1 cellular context compared by ENCODE assay signal in the genomic region with DNA sequence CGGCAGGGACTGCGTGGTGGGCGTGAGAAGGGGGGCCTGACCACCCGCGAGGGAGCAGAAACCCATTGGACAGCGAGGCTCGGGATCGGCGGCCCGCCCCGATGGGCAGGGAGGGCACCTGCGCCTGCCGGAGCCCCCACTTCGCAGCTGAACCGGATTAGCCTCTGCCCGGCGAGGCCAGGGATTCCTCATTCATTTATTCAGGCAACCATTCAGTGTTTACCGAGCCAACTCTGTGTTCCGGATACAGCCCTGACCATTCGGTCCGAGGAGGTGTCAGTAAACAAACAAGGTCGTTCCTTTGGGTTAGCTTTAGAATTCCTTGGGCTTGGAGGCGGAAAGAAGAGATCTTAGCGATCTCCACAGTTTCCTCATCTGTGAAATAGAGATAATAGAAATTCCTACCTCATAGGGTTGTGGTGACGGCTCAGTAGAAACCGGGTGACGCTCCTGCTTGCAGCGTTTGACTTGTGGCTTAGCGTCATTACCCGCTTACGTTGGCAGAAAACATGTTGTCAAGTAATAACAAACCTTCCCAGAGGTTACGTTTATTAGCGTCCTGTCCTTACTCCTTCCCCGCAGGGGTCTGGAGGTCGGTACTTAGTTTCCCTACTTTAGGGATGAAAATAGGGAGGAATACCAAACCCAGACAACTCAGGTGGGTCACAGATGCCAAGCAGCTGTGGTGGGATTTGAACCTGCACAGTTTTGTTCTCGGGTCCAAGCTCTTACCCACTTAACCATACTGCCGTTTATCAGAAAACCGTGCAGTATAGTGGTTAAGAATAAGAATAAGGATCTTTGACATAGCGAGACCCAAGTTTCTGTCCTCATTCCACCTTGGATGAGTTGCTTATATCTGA.
TF ChIP-seq lines count a peak whose summit lies in the region.

No MANE protein-coding gene starts in this region.

TF ChIP-seq in HepG2, 621 proteins besides CTCF, POLR2A, EP300 and RAD21 (continued from another document and continues in another):
- TF ChIP-seq, protein P1, sequence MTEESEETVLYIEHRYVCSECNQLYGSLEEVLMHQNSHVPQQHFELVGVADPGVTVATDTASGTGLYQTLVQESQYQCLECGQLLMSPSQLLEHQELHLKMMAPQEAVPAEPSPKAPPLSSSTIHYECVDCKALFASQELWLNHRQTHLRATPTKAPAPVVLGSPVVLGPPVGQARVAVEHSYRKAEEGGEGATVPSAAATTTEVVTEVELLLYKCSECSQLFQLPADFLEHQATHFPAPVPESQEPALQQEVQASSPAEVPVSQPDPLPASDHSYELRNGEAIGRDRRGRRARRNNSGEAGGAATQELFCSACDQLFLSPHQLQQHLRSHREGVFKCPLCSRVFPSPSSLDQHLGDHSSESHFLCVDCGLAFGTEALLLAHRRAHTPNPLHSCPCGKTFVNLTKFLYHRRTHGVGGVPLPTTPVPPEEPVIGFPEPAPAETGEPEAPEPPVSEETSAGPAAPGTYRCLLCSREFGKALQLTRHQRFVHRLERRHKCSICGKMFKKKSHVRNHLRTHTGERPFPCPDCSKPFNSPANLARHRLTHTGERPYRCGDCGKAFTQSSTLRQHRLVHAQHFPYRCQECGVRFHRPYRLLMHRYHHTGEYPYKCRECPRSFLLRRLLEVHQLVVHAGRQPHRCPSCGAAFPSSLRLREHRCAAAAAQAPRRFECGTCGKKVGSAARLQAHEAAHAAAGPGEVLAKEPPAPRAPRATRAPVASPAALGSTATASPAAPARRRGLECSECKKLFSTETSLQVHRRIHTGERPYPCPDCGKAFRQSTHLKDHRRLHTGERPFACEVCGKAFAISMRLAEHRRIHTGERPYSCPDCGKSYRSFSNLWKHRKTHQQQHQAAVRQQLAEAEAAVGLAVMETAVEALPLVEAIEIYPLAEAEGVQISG (CRISPR knock-in tag; IDR thresholded peaks at IDR 0.05): no peak
- peak; percentile 76 for TF ChIP-seq ZBTB7B (CRISPR knock-in tag; IDR thresholded peaks at IDR 0.05)
- TF ChIP-seq, protein P2, sequence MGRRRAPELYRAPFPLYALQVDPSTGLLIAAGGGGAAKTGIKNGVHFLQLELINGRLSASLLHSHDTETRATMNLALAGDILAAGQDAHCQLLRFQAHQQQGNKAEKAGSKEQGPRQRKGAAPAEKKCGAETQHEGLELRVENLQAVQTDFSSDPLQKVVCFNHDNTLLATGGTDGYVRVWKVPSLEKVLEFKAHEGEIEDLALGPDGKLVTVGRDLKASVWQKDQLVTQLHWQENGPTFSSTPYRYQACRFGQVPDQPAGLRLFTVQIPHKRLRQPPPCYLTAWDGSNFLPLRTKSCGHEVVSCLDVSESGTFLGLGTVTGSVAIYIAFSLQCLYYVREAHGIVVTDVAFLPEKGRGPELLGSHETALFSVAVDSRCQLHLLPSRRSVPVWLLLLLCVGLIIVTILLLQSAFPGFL (CRISPR knock-in tag; IDR thresholded peaks at IDR 0.05): 0 out of 2 replicates have a peak, but pooled peaks have one; percentile 2
- TF ChIP-seq, protein P3, sequence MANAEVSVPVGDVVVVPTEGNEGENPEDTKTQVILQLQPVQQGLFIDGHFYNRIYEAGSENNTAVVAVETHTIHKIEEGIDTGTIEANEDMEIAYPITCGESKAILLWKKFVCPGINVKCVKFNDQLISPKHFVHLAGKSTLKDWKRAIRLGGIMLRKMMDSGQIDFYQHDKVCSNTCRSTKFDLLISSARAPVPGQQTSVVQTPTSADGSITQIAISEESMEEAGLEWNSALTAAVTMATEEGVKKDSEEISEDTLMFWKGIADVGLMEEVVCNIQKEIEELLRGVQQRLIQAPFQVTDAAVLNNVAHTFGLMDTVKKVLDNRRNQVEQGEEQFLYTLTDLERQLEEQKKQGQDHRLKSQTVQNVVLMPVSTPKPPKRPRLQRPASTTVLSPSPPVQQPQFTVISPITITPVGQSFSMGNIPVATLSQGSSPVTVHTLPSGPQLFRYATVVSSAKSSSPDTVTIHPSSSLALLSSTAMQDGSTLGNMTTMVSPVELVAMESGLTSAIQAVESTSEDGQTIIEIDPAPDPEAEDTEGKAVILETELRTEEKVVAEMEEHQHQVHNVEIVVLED (CRISPR knock-in tag; IDR thresholded peaks at IDR 0.05; ENCODE audit: borderline replicate concordance): no peak
- TF ChIP-seq, protein P4, sequence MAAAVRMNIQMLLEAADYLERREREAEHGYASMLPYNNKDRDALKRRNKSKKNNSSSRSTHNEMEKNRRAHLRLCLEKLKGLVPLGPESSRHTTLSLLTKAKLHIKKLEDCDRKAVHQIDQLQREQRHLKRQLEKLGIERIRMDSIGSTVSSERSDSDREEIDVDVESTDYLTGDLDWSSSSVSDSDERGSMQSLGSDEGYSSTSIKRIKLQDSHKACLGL (CRISPR knock-in tag; IDR thresholded peaks at IDR 0.05): no peak
- TF ChIP-seq ZMYM2 (CRISPR knock-in tag; IDR thresholded peaks at IDR 0.05): no peak
- TF ChIP-seq, protein P5, sequence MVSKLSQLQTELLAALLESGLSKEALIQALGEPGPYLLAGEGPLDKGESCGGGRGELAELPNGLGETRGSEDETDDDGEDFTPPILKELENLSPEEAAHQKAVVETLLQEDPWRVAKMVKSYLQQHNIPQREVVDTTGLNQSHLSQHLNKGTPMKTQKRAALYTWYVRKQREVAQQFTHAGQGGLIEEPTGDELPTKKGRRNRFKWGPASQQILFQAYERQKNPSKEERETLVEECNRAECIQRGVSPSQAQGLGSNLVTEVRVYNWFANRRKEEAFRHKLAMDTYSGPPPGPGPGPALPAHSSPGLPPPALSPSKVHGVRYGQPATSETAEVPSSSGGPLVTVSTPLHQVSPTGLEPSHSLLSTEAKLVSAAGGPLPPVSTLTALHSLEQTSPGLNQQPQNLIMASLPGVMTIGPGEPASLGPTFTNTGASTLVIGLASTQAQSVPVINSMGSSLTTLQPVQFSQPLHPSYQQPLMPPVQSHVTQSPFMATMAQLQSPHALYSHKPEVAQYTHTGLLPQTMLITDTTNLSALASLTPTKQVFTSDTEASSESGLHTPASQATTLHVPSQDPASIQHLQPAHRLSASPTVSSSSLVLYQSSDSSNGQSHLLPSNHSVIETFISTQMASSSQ (IDR thresholded peaks at IDR 0.05; ENCODE audit: low read depth): 0 out of 2 replicates have a peak, but pooled peaks have one; percentile 27
- TF ChIP-seq, protein P5 (CRISPR knock-in tag; IDR thresholded peaks at IDR 0.05; ENCODE audit: borderline replicate concordance): no peak
- TF ChIP-seq, protein P6, sequence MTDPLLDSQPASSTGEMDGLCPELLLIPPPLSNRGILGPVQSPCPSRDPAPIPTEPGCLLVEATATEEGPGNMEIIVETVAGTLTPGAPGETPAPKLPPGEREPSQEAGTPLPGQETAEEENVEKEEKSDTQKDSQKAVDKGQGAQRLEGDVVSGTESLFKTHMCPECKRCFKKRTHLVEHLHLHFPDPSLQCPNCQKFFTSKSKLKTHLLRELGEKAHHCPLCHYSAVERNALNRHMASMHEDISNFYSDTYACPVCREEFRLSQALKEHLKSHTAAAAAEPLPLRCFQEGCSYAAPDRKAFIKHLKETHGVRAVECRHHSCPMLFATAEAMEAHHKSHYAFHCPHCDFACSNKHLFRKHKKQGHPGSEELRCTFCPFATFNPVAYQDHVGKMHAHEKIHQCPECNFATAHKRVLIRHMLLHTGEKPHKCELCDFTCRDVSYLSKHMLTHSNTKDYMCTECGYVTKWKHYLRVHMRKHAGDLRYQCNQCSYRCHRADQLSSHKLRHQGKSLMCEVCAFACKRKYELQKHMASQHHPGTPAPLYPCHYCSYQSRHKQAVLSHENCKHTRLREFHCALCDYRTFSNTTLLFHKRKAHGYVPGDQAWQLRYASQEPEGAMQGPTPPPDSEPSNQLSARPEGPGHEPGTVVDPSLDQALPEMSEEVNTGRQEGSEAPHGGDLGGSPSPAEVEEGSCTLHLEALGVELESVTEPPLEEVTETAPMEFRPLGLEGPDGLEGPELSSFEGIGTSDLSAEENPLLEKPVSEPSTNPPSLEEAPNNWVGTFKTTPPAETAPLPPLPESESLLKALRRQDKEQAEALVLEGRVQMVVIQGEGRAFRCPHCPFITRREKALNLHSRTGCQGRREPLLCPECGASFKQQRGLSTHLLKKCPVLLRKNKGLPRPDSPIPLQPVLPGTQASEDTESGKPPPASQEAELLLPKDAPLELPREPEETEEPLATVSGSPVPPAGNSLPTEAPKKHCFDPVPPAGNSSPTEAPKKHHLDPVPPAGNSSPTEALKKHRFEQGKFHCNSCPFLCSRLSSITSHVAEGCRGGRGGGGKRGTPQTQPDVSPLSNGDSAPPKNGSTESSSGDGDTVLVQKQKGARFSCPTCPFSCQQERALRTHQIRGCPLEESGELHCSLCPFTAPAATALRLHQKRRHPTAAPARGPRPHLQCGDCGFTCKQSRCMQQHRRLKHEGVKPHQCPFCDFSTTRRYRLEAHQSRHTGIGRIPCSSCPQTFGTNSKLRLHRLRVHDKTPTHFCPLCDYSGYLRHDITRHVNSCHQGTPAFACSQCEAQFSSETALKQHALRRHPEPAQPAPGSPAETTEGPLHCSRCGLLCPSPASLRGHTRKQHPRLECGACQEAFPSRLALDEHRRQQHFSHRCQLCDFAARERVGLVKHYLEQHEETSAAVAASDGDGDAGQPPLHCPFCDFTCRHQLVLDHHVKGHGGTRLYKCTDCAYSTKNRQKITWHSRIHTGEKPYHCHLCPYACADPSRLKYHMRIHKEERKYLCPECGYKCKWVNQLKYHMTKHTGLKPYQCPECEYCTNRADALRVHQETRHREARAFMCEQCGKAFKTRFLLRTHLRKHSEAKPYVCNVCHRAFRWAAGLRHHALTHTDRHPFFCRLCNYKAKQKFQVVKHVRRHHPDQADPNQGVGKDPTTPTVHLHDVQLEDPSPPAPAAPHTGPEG (CRISPR knock-in tag; IDR thresholded peaks at IDR 0.05): 0 out of 2 replicates have a peak, but pooled peaks have one; percentile 51
- peak; percentile 25 to 58; a peak in 2 of 4 replicates for TF ChIP-seq NR2F1 (CRISPR knock-in tag; IDR thresholded peaks at IDR 0.05)
- peak; percentile 27; the same call in 1 of the 2 replicates for TF ChIP-seq ZNF124 (CRISPR knock-in tag; IDR thresholded peaks at IDR 0.05)
- TF ChIP-seq SRSF4 (IDR thresholded peaks at IDR 0.05; ENCODE audit: low read depth, low read length, poor library complexity, severe bottlenecking): no peak
- 0 out of 2 replicates have a peak, but pooled peaks have one; percentile 24 for TF ChIP-seq RFX5 (IDR thresholded peaks at IDR 0.05; ENCODE audit: low read depth, low read length)
- TF ChIP-seq, protein P7, sequence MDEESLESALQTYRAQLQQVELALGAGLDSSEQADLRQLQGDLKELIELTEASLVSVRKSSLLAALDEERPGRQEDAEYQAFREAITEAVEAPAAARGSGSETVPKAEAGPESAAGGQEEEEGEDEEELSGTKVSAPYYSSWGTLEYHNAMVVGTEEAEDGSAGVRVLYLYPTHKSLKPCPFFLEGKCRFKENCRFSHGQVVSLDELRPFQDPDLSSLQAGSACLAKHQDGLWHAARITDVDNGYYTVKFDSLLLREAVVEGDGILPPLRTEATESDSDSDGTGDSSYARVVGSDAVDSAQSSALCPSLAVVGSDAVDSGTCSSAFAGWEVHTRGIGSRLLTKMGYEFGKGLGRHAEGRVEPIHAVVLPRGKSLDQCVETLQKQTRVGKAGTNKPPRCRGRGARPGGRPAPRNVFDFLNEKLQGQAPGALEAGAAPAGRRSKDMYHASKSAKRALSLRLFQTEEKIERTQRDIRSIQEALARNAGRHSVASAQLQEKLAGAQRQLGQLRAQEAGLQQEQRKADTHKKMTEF (CRISPR knock-in tag; IDR thresholded peaks at IDR 0.05): peak; percentile 24; the same call in 1 of the 2 replicates
- TF ChIP-seq TAF15 (IDR thresholded peaks at IDR 0.05; ENCODE audit: low read depth, low read length, poor library complexity, severe bottlenecking): no peak
- TF ChIP-seq HNRNPL (IDR thresholded peaks at IDR 0.05; ENCODE audit: low read depth, low read length): no peak
- TF ChIP-seq JUND (CRISPR knock-in tag; IDR thresholded peaks at IDR 0.05): no peak; the same call in 1 of the 2 replicates
- TF ChIP-seq ZMYM4 (CRISPR knock-in tag; IDR thresholded peaks at IDR 0.05): peak; percentile 61
- no peak for TF ChIP-seq ZFP41 (CRISPR knock-in tag; IDR thresholded peaks at IDR 0.05; ENCODE audit: borderline replicate concordance)
- TF ChIP-seq KDM5A (IDR thresholded peaks at IDR 0.05; ENCODE audit: borderline replicate concordance, low read length): no peak; the same call in 1 of the 2 replicates
- TF ChIP-seq KDM4B (CRISPR knock-in tag; IDR thresholded peaks at IDR 0.05): 0 out of 2 replicates have a peak, but pooled peaks have one; percentile 1
- TF ChIP-seq, protein P8, sequence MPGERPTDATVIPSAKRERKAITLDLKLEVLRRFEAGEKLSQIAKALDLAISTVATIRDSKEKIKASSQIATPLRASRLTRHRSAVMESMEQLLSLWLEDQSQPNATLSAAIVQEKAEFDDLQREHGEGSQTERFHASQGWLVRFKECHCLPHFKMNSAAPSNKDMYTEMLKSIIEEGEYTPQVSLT (CRISPR knock-in tag; IDR thresholded peaks at IDR 0.05; ENCODE audit: borderline replicate concordance, low read depth): 0 out of 2 replicates have a peak, but pooled peaks have one; percentile 24
- TF ChIP-seq, protein P9, sequence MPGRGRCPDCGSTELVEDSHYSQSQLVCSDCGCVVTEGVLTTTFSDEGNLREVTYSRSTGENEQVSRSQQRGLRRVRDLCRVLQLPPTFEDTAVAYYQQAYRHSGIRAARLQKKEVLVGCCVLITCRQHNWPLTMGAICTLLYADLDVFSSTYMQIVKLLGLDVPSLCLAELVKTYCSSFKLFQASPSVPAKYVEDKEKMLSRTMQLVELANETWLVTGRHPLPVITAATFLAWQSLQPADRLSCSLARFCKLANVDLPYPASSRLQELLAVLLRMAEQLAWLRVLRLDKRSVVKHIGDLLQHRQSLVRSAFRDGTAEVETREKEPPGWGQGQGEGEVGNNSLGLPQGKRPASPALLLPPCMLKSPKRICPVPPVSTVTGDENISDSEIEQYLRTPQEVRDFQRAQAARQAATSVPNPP (CRISPR knock-in tag; IDR thresholded peaks at IDR 0.05): no peak
